In the genomic region with DNA sequence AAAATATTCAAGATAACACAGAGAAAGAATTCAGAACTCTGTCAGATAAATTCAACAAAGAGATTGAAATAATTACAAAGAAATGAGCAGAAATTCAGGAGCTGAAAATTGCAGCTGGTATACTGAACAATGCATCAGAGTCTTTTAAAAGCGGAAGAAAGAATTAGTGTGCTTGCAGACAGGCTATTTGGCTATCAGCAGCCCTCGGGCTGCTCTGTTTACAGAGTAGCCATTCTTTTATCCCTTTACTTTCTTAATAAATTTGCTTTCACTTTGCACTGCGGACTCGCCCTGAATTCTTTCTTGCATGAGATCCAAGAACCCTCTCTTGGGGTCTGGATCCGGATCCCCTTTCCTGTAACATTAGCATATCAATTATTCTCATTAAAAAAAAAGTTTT, we compare ENCODE assay signal across 1 cellular context.
TF ChIP-seq lines count a peak whose summit lies in the region.

No MANE protein-coding gene starts in this region.

TF ChIP-seq in GM23338, 12 proteins besides CTCF, POLR2A, EP300 and RAD21 (continued from another document):
- TF ChIP-seq, protein P1, sequence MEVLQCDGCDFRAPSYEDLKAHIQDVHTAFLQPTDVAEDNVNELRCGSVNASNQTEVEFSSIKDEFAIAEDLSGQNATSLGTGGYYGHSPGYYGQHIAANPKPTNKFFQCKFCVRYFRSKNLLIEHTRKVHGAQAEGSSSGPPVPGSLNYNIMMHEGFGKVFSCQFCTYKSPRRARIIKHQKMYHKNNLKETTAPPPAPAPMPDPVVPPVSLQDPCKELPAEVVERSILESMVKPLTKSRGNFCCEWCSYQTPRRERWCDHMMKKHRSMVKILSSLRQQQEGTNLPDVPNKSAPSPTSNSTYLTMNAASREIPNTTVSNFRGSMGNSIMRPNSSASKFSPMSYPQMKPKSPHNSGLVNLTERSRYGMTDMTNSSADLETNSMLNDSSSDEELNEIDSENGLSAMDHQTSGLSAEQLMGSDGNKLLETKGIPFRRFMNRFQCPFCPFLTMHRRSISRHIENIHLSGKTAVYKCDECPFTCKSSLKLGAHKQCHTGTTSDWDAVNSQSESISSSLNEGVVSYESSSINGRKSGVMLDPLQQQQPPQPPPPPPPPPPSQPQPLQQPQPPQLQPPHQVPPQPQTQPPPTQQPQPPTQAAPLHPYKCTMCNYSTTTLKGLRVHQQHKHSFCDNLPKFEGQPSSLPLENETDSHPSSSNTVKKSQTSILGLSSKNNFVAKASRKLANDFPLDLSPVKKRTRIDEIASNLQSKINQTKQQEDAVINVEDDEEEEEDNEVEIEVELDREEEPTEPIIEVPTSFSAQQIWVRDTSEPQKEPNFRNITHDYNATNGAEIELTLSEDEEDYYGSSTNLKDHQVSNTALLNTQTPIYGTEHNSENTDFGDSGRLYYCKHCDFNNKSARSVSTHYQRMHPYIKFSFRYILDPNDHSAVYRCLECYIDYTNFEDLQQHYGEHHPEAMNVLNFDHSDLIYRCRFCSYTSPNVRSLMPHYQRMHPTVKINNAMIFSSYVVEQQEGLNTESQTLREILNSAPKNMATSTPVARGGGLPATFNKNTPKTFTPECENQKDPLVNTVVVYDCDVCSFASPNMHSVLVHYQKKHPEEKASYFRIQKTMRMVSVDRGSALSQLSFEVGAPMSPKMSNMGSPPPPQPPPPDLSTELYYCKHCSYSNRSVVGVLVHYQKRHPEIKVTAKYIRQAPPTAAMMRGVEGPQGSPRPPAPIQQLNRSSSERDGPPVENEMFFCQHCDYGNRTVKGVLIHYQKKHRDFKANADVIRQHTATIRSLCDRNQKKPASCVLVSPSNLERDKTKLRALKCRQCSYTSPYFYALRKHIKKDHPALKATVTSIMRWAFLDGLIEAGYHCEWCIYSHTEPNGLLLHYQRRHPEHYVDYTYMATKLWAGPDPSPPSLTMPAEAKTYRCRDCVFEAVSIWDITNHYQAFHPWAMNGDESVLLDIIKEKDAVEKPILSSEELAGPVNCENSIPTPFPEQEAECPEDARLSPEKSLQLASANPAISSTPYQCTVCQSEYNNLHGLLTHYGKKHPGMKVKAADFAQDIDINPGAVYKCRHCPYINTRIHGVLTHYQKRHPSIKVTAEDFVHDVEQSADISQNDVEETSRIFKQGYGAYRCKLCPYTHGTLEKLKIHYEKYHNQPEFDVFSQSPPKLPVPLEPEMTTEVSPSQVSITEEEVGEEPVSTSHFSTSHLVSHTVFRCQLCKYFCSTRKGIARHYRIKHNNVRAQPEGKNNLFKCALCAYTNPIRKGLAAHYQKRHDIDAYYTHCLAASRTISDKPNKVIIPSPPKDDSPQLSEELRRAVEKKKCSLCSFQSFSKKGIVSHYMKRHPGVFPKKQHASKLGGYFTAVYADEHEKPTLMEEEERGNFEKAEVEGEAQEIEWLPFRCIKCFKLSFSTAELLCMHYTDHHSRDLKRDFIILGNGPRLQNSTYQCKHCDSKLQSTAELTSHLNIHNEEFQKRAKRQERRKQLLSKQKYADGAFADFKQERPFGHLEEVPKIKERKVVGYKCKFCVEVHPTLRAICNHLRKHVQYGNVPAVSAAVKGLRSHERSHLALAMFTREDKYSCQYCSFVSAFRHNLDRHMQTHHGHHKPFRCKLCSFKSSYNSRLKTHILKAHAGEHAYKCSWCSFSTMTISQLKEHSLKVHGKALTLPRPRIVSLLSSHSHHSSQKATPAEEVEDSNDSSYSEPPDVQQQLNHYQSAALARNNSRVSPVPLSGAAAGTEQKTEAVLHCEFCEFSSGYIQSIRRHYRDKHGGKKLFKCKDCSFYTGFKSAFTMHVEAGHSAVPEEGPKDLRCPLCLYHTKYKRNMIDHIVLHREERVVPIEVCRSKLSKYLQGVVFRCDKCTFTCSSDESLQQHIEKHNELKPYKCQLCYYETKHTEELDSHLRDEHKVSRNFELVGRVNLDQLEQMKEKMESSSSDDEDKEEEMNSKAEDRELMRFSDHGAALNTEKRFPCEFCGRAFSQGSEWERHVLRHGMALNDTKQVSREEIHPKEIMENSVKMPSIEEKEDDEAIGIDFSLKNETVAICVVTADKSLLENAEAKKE (CRISPR knock-in tag; IDR thresholded peaks at IDR 0.05) = no peak
- TF ChIP-seq NANOG (IDR thresholded peaks at IDR 0.05; ENCODE audit: borderline replicate concordance) (no peak), STAT1 (IDR thresholded peaks at IDR 0.05; ENCODE audit: unreplicated experiment) (no peak), EZH2 (IDR thresholded peaks at IDR 0.05; ENCODE audit: low read depth, unreplicated experiment) (no peak), EZH2phosphoT487 (IDR thresholded peaks at IDR 0.05; ENCODE audit: unreplicated experiment) (no peak), POLR2AphosphoS5 (IDR thresholded peaks at IDR 0.05; ENCODE audit: low read depth) (no peak), JUNB (IDR thresholded peaks at IDR 0.05; ENCODE audit: unreplicated experiment) (no peak), ZNF331 (CRISPR knock-in tag; IDR thresholded peaks at IDR 0.05; ENCODE audit: low read depth) (no peak), CREB1 (CRISPR knock-in tag; IDR thresholded peaks at IDR 0.05; ENCODE audit: low read depth) (no peak)
- TF ChIP-seq, protein P2, sequence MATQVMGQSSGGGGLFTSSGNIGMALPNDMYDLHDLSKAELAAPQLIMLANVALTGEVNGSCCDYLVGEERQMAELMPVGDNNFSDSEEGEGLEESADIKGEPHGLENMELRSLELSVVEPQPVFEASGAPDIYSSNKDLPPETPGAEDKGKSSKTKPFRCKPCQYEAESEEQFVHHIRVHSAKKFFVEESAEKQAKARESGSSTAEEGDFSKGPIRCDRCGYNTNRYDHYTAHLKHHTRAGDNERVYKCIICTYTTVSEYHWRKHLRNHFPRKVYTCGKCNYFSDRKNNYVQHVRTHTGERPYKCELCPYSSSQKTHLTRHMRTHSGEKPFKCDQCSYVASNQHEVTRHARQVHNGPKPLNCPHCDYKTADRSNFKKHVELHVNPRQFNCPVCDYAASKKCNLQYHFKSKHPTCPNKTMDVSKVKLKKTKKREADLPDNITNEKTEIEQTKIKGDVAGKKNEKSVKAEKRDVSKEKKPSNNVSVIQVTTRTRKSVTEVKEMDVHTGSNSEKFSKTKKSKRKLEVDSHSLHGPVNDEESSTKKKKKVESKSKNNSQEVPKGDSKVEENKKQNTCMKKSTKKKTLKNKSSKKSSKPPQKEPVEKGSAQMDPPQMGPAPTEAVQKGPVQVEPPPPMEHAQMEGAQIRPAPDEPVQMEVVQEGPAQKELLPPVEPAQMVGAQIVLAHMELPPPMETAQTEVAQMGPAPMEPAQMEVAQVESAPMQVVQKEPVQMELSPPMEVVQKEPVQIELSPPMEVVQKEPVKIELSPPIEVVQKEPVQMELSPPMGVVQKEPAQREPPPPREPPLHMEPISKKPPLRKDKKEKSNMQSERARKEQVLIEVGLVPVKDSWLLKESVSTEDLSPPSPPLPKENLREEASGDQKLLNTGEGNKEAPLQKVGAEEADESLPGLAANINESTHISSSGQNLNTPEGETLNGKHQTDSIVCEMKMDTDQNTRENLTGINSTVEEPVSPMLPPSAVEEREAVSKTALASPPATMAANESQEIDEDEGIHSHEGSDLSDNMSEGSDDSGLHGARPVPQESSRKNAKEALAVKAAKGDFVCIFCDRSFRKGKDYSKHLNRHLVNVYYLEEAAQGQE (IDR thresholded peaks at IDR 0.05; ENCODE audit: unreplicated experiment) = no peak
- TF ChIP-seq, protein P3, sequence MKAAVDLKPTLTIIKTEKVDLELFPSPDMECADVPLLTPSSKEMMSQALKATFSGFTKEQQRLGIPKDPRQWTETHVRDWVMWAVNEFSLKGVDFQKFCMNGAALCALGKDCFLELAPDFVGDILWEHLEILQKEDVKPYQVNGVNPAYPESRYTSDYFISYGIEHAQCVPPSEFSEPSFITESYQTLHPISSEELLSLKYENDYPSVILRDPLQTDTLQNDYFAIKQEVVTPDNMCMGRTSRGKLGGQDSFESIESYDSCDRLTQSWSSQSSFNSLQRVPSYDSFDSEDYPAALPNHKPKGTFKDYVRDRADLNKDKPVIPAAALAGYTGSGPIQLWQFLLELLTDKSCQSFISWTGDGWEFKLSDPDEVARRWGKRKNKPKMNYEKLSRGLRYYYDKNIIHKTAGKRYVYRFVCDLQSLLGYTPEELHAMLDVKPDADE (IDR thresholded peaks at IDR 0.05) = no peak
